ENCODE assay signal across 17 cellular contexts in genomic region chr15:55969582-55969981, GRCh38. TPM values are rescaled to one million over a fixed set of nuclear protein-coding genes. Genes with fewer than 3 reads are reported as not detected.
DNase-seq lines count a peak whose midpoint lies in the region; ATAC-seq and TF ChIP-seq lines count a peak whose summit lies in the region.
"Had no signal": no experiment of that assay in that cellular context is flagged by ENCODE, and none has a peak within 500 bp of the region (broad histone marks: within the 10 kb centered on the region; RNA-seq: fewer than 3 reads in every experiment).

No MANE protein-coding gene starts in this region.

- TF ChIP-seq CTCF in breast epithelium (IDR thresholded peaks at IDR 0.05) (no peak), lower lobe of right lung (IDR thresholded peaks at IDR 0.05) (no peak), dorsolateral prefrontal cortex (IDR thresholded peaks at IDR 0.05 in 54 of 56, conservative IDR thresholded peaks at IDR 0.05 in 2 of 56; ENCODE audit: low read depth in 1 of 56, partially characterized antibody in 56 of 56) (no peak), chondrocyte (IDR thresholded peaks at IDR 0.05) (no peak)

- H3K4me1 ChIP-seq in breast epithelium, result no peaks in the 10 kb centered on the region
- H3K4me1 ChIP-seq in lower lobe of right lung, result peaks cover 3% of the 10 kb centered on the region
- H3K4me1 ChIP-seq: SJSA1 had no signal

- intact Hi-C loops in breast epithelium (cut with DNase I; ENCODE audit: low total_unique reads), result no loop called here
- intact Hi-C loops in lower lobe of right lung (cut with DNase I), result no loop called here
- intact Hi-C loops in dorsolateral prefrontal cortex (cut with DNase I), result no loop called here

- peaks cover 11% of the 10 kb centered on the region for H3K36me3 Mint-ChIP-seq in chondrocyte (ENCODE audit: low read depth)

- H3K36me3 ChIP-seq in breast epithelium (no peaks in the 10 kb centered on the region), lower lobe of right lung (no peaks in the 10 kb centered on the region)
- H3K36me3 ChIP-seq: SJSA1 had no signal

- no peak for TF ChIP-seq POLR2A in breast epithelium (IDR thresholded peaks at IDR 0.05)

- H3K27ac ChIP-seq in breast epithelium (peak overlapping the region in 1 of 2 donors; percentile 46), lower lobe of right lung (no peak overlapping the region), dorsolateral prefrontal cortex (no peak overlapping the region)
- H3K27ac ChIP-seq: SJSA1 had no signal

- H3K4me3 ChIP-seq in breast epithelium (no peak overlapping the region), lower lobe of right lung (no peak overlapping the region), dorsolateral prefrontal cortex (no peak overlapping the region)
- H3K4me3 ChIP-seq: GM23338, SJSA1 had no signal

- H3K9me3 Mint-ChIP-seq in chondrocyte (ENCODE audit: low read depth), result peaks cover 16% of the 10 kb centered on the region
- H3K9me3 Mint-ChIP-seq: GM23338 had no signal

- H3K4me1 Mint-ChIP-seq in chondrocyte (ENCODE audit: low read depth), result peaks cover 5% of the 10 kb centered on the region
- H3K4me1 Mint-ChIP-seq: GM23338 had no signal

- H3K27me3 ChIP-seq in breast epithelium, result no peaks in the 10 kb centered on the region
- H3K27me3 ChIP-seq in lower lobe of right lung (ENCODE audit: low read depth), result no peaks in the 10 kb centered on the region
- H3K27me3 ChIP-seq in dorsolateral prefrontal cortex, result no peaks in the 10 kb centered on the region
- H3K27me3 ChIP-seq: SJSA1 had no signal

- H3K9me3 ChIP-seq in breast epithelium (no peaks in the 10 kb centered on the region), lower lobe of right lung (no peaks in the 10 kb centered on the region)
- H3K9me3 ChIP-seq: SJSA1 had no signal

- H3K27ac Mint-ChIP-seq in chondrocyte (ENCODE audit: unreplicated experiment), result no peak overlapping the region
- H3K27ac Mint-ChIP-seq: GM23338 had no signal

- H3K4me3 Mint-ChIP-seq in chondrocyte (ENCODE audit: unreplicated experiment), result no peak overlapping the region
- H3K4me3 Mint-ChIP-seq: GM23338 had no signal

- DNase-seq in LHCN-M2 (ENCODE audit: low read depth) (peak; percentile 40), breast epithelium (ENCODE audit: low spot score in 2 of 2) (peak; percentile 58 to 68), lower lobe of right lung (no peak), renal cortical epithelial cell (ENCODE audit: low read depth) (peak; percentile 39), dorsolateral prefrontal cortex (no peak), amygdala (lab: John Stamatoyannopoulos, UW) (no peak), chondrocyte (ENCODE audit: low spot score) (no peak)
- DNase-seq: COR-L47, KG1, MM.1S, NCI-H1092 treated with DMSO at 0.1 percent for 48 hours, NCI-H1694, NCI-H2107, NCI-H345, OCI-M1 had no signal

- peak; percentile 64 to 79 for ATAC-seq in lower lobe of right lung
- ATAC-seq: GM23338 had no signal

- H3K27me3 Mint-ChIP-seq in chondrocyte (ENCODE audit: low read depth), result no peaks in the 10 kb centered on the region

RNA-seq across cellular contexts. Expression of gene NEDD4, which starts 23.8 kb away (rescaled TPM):
- total RNA-seq in LHCN-M2 (2014; rRNA removed), result 80.0 and 82.5 TPM in 2 replicates
- polyA plus RNA-seq in LHCN-M2 (2012), result 20.6 TPM
- 10 to 100 TPM; 13.0 to 19.6 (median 19.3) TPM for total RNA-seq in breast epithelium
- total RNA-seq in lower lobe of right lung, result 16.5 TPM
- 26.6 and 52.3 TPM in 2 replicates for total RNA-seq in renal cortical epithelial cell
- total RNA-seq in dorsolateral prefrontal cortex, result 10 to 100 TPM in 9 of 120 experiments, 1 to 10 TPM in 111; 2.3 to 13.2 (median 6.5) TPM
- total RNA-seq in chondrocyte, result 25.8 to 28.4 TPM (median 27.4 TPM) in 3 replicates

Comparison
In these comparisons a context has a peak if more than half of its experiments do, and no peak if none do; other contexts are left out.
1. DNase-seq: peak in LHCN-M2 (single experiment), breast epithelium (2 of 2) and renal cortical epithelial cell (single experiment); none in lower lobe of right lung (single experiment), dorsolateral prefrontal cortex (0 of 10), amygdala (0 of 56) and chondrocyte (single experiment).